ENCODE assay signal across 17 cellular contexts in the genomic region with DNA sequence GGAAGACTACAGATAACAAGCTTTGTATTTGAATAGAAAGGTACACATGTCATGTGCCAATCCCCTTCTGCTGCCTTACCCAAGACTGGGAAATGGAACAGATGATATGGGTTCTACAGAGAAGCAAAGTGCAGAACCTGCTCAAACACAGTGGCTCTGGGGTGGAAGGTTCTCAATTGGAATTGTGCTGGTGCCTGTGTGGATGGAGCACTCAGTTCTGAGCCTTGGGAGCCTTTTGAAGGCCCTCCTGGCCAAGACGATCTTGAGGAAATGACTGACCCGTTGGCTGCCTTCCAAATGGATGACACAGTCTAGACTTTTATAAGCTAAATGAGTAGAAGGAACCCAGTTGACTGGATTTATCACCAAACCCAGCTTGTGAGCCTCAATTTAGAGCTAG. TPM values are rescaled to one million over a fixed set of nuclear protein-coding genes. Genes with fewer than 3 reads are reported as not detected.
DNase-seq lines count a peak whose midpoint lies in the region; TF ChIP-seq lines count a peak whose summit lies in the region.
"Had no signal": no experiment of that assay in that cellular context is flagged by ENCODE, and none has a peak within 500 bp of the region (broad histone marks: within the 10 kb centered on the region; RNA-seq: fewer than 3 reads in every experiment).

No MANE protein-coding gene starts in this region.

- H3K79me2 ChIP-seq in GM23248 (ENCODE audit: insufficient read depth) (0 out of 2 replicates have a peak, but pooled peaks cover 5% of the 10 kb centered on the region), osteoblast (ENCODE audit: insufficient read depth, low read length) (no peaks in the 10 kb centered on the region)

- in situ Hi-C loops in GM23248 (cut with MboI) = no loop called here

- H3K4me3 ChIP-seq in GM23248 = no peak overlapping the region
- no peak overlapping the region for H3K4me3 ChIP-seq in osteoblast (ENCODE audit: insufficient read depth, low read length)
- H3K4me3 ChIP-seq: spleen, suprapubic skin had no signal

- no peak overlapping the region for H3K9ac ChIP-seq in GM23248

- no peaks in the 10 kb centered on the region for H3K36me3 ChIP-seq in GM23248 (ENCODE audit: low read depth)
- no peaks in the 10 kb centered on the region for H3K36me3 ChIP-seq in osteoblast (ENCODE audit: insufficient read depth, low read length)
- H3K36me3 ChIP-seq: neutrophil, spleen, suprapubic skin had no signal

- H3K27me3 ChIP-seq in GM23248 (replicated peaks; ENCODE audit: insufficient read depth) = no peaks in the 10 kb centered on the region
- H3K27me3 ChIP-seq in osteoblast (ENCODE audit: insufficient read depth, low read length) = peaks cover 4% of the 10 kb centered on the region
- H3K27me3 ChIP-seq: spleen, suprapubic skin had no signal

- no peaks in the 10 kb centered on the region for H3K9me2 ChIP-seq in GM23248 (ENCODE audit: insufficient read depth)

- peak; percentile 87 for DNase-seq in GM23248
- DNase-seq in MV-4-11 (lab: John Stamatoyannopoulos, UW) = peak; percentile 19
- peak; percentile 84 for DNase-seq in dermis blood vessel endothelial cell
- peak; percentile 48 for DNase-seq in osteoblast (ENCODE audit: insufficient read length, low spot score, missing footprints)
- no peak for DNase-seq in cerebellar nuclear complex (lab: John Stamatoyannopoulos, UW)
- DNase-seq in effector CD8-positive, alpha-beta T cell (lab: John Stamatoyannopoulos, UW) = no peak
- DNase-seq in NCI-H2171 treated with DMSO at 0.1 percent for 48 hours (lab: John Stamatoyannopoulos, UW) = no peak
- DNase-seq: activated CD4-positive, alpha-beta T cell treated with anti-CD3 and anti-CD28 coated beads, Interleukin-2, amount 50 U/mL, for 1 hour; endodermal cell; hippocampal formation; NCI-H187 treated with DMSO at 0.1 percent for 48 hours; spleen; T-cell had no signal

- peak overlapping the region; percentile 12 for H3K4me2 ChIP-seq in GM23248 (ENCODE audit: unreplicated experiment)
- no peak overlapping the region for H3K4me2 ChIP-seq in osteoblast (ENCODE audit: insufficient read depth, low read length)

- H3F3A ChIP-seq in GM23248 (ENCODE audit: insufficient read depth) = no peaks in the 10 kb centered on the region

- H3K9me3 ChIP-seq in GM23248 (ENCODE audit: low read depth) = no peaks in the 10 kb centered on the region
- no peaks in the 10 kb centered on the region for H3K9me3 ChIP-seq in osteoblast (ENCODE audit: low read depth, low read length)
- H3K9me3 ChIP-seq: neutrophil, spleen, suprapubic skin had no signal

- H4K20me1 ChIP-seq in GM23248 (ENCODE audit: insufficient read depth) (no peaks in the 10 kb centered on the region), osteoblast (ENCODE audit: insufficient read depth, low read length) (no peaks in the 10 kb centered on the region)

- no peak for TF ChIP-seq CTCF in osteoblast (IDR thresholded peaks at IDR 0.05; ENCODE audit: extremely low read depth, low read depth, low read length)

- no peak overlapping the region for H3K27ac ChIP-seq in GM23248
- H3K27ac ChIP-seq in osteoblast (ENCODE audit: low read depth, low read length) = no peak overlapping the region
- H3K27ac ChIP-seq: neutrophil, spleen, suprapubic skin had no signal

- H2AFZ ChIP-seq in GM23248 (no peak overlapping the region), osteoblast (ENCODE audit: low read length) (no peak overlapping the region)

- 2 to 6% methylated on average over 2 of the region's 2 CpGs for WGBS in GM23248 (ENCODE audit: low coverage in 1 of 2, low lambda C conversion rate in 2 of 2, missing lambda C conversion rate in 2 of 2), 2 experiments

- H3K4me1 ChIP-seq in GM23248 (ENCODE audit: insufficient read depth) = peaks cover 5% of the 10 kb centered on the region; the same call in 1 of the 2 replicates
- peaks cover 9% of the 10 kb centered on the region for H3K4me1 ChIP-seq in osteoblast (ENCODE audit: insufficient read depth, low read length)
- H3K4me1 ChIP-seq: spleen had no signal

RNA-seq across cellular contexts. Expression of gene PRSS3, which starts 4.2 kb away (rescaled TPM):
- 15.1 and 30.7 TPM in 2 replicates for total RNA-seq in GM23248 (2014; rRNA removed; shearing (Covaris generic))
- 48.2 and 53.3 TPM in 2 replicates for polyA plus RNA-seq in GM23248 (2016; fragmentation: Nextera tagmentation; extraction: Ambion mirVana)
- 0.51 and 1.4 TPM in 2 replicates for total RNA-seq in dermis blood vessel endothelial cell
- total RNA-seq in osteoblast = 2.2 and 3.5 TPM in 2 replicates
- total RNA-seq: activated T-helper 2 cell treated with anti-CD3 and anti-CD28 coated beads, Interferon-gamma antibody, Interleukin-2, Interleukin-4, amounts not matched to agents 10 μg/mL and 5 μg/mL and 100 μg/mL, durations not matched to agents 14 hours and 24 hours and 36 hours; endodermal cell; spleen had no signal
- polyA plus RNA-seq: IgD-negative memory B cell had no signal

RNA-seq across cellular contexts. Expression of gene UBE2R2, which starts 25.8 kb away (rescaled TPM):
- 15.9 and 18.9 TPM in 2 replicates for total RNA-seq in GM23248 (2014; rRNA removed; shearing (Covaris generic))
- 16.0 and 18.1 TPM in 2 replicates for polyA plus RNA-seq in GM23248 (2016; fragmentation: Nextera tagmentation; extraction: Ambion mirVana)
- total RNA-seq in dermis blood vessel endothelial cell = 20.6 and 36.8 TPM in 2 replicates
- 21.4 and 22.4 TPM in 2 replicates for total RNA-seq in osteoblast

Comparison
In these comparisons a context has a peak if more than half of its experiments do, and no peak if none do; other contexts are left out.
1. DNase-seq: peak in GM23248 (single experiment), MV-4-11 (single experiment), dermis blood vessel endothelial cell (single experiment) and osteoblast (single experiment); none in cerebellar nuclear complex (0 of 2), effector CD8-positive, alpha-beta T cell (single experiment) and NCI-H2171 treated with DMSO at 0.1 percent for 48 hours (single experiment).